Comparison of ENCODE assay signal across 18 cellular contexts in genomic region chr12:51579321-51579850, GRCh38. TPM values are rescaled to one million over a fixed set of nuclear protein-coding genes. Genes with fewer than 3 reads are reported as not detected.
A peak's percentile ranks its signal among the peaks of the same experiment; 100 is the strongest.
DNase-seq lines count a peak whose midpoint lies in the region; TF ChIP-seq lines count a peak whose summit lies in the region.
"Had no signal": no experiment of that assay in that cellular context is flagged by ENCODE, and none has a peak within 500 bp of the region (broad histone marks: within the 10 kb centered on the region; RNA-seq: fewer than 3 reads in every experiment).

No MANE protein-coding gene starts in this region.

- no peak overlapping the region for H3K4me2 ChIP-seq in MM.1S (ENCODE audit: low read depth, low read length)
- H3K4me2 ChIP-seq: BLaER1 treated with 17β-estradiol and CSF1 and Interleukin-3, amounts not matched to agents 10 nM and 100 nM had no signal

- H2AFZ ChIP-seq in MM.1S (ENCODE audit: low read length): peak overlapping the region; percentile 28; the same call in 1 of the 2 replicates

- in situ Hi-C loops in SK-MEL-5 (cut with HindIII; ENCODE audit: low pct_unique_long_range_greater_than_20kb, low sequenced_read_pairs): no loop called here
- in situ Hi-C loops in brain microvascular endothelial cell (cut with HindIII; ENCODE audit: low pct_ligation_motif_present, low sequenced_read_pairs): no loop called here
- in situ Hi-C loops in transverse colon (cut with MboI; ENCODE audit: low pct_ligation_motif_present in 1 of 4, low pct_unique_long_range_greater_than_20kb in 1 of 4, low sequenced_read_pairs in 3 of 4): no loop called here

- no peaks in the 10 kb centered on the region for H3K4me1 ChIP-seq in MM.1S (ENCODE audit: low read length)
- H3K4me1 ChIP-seq in transverse colon: no peaks in the 10 kb centered on the region
- H3K4me1 ChIP-seq: BLaER1 treated with 17β-estradiol and CSF1 and Interleukin-3, amounts not matched to agents 10 nM and 100 nM had no signal

- DNase-seq in activated CD4-positive, alpha-beta T cell treated with anti-CD3 and anti-CD28 coated beads, Interleukin-2, amount 10 ng/mL, durations not matched to agents 24 days and 14 days: peak; percentile 44
- DNase-seq in activated CD4-positive, alpha-beta T cell treated with anti-CD3 and anti-CD28 coated beads for 4 hours: no peak
- peak; percentile 69 for DNase-seq in HT1080 (ENCODE audit: low read depth)
- DNase-seq in MM.1S: no peak
- peak; percentile 55 for DNase-seq in SK-MEL-5 (ENCODE audit: low read depth, low spot score)
- DNase-seq in brain microvascular endothelial cell: no peak
- no peak for DNase-seq in transverse colon
- DNase-seq in activated gamma-delta T cell treated with Interleukin-2 at 50 U/mL for 16 hours: no peak
- DNase-seq: CD8-positive, alpha-beta T cell; DMS 273 treated with DMSO at 0.1 percent for 48 hours; DMS53; GDM1; GOT3; H7; HFFc6 had no signal

- no peaks in the 10 kb centered on the region for H3K9me2 ChIP-seq in MM.1S (replicated peaks; ENCODE audit: insufficient read depth, low read length)

- H3K27ac ChIP-seq in MM.1S (ENCODE audit: low read length) (no peak overlapping the region), brain microvascular endothelial cell (no peak overlapping the region), transverse colon (no peak overlapping the region)
- H3K27ac ChIP-seq: 22Rv1; BLaER1 treated with 17β-estradiol and CSF1 and Interleukin-3, amounts not matched to agents 10 nM and 100 nM had no signal

- no peak overlapping the region for H3K9ac ChIP-seq in MM.1S (ENCODE audit: low read length)
- H3K9ac ChIP-seq: BLaER1 treated with 17β-estradiol and CSF1 and Interleukin-3, amounts not matched to agents 10 nM and 100 nM had no signal

- H3K4me3 ChIP-seq in MM.1S (ENCODE audit: low read length) (no peak overlapping the region), brain microvascular endothelial cell (ENCODE audit: low read depth, low read length) (no peak overlapping the region), transverse colon (no peak overlapping the region)
- H3K4me3 ChIP-seq: BLaER1 treated with 17β-estradiol and CSF1 and Interleukin-3, amounts not matched to agents 10 nM and 100 nM had no signal

- TF ChIP-seq POLR2A in transverse colon (IDR thresholded peaks at IDR 0.05): no peak

- no peaks in the 10 kb centered on the region for H4K20me1 ChIP-seq in MM.1S (ENCODE audit: insufficient read depth, low read length)
- H4K20me1 ChIP-seq: BLaER1 treated with 17β-estradiol and CSF1 and Interleukin-3, amounts not matched to agents 10 nM and 100 nM had no signal

- H3K4me3 Mint-ChIP-seq in activated CD4-positive, alpha-beta T cell treated with anti-CD3 and anti-CD28 coated beads, Interleukin-2, amount 10 ng/mL, durations not matched to agents 24 days and 14 days: no peak overlapping the region
- H3K4me3 Mint-ChIP-seq: B cell; CD8-positive, alpha-beta T cell; HFFc6 had no signal

- H3K4me1 Mint-ChIP-seq in activated CD4-positive, alpha-beta T cell treated with anti-CD3 and anti-CD28 coated beads, Interleukin-2, amount 10 ng/mL, durations not matched to agents 24 days and 14 days: no peaks in the 10 kb centered on the region
- H3K4me1 Mint-ChIP-seq: B cell had no signal

- H3K9me3 ChIP-seq in MM.1S (replicated peaks; ENCODE audit: insufficient read depth, low read length) (no peaks in the 10 kb centered on the region), transverse colon (no peaks in the 10 kb centered on the region)

- TF ChIP-seq EP300 in transverse colon (IDR thresholded peaks at IDR 0.05; ENCODE audit: low read depth): no peak

- H3K27ac Mint-ChIP-seq in activated CD4-positive, alpha-beta T cell treated with anti-CD3 and anti-CD28 coated beads, Interleukin-2, amount 10 ng/mL, durations not matched to agents 24 days and 14 days: no peak overlapping the region
- H3K27ac Mint-ChIP-seq: B cell; CD8-positive, alpha-beta T cell; HFFc6 had no signal

- TF ChIP-seq CTCF in MM.1S (IDR thresholded peaks at IDR 0.05; ENCODE audit: low read length) (no peak), brain microvascular endothelial cell (IDR thresholded peaks at IDR 0.05; ENCODE audit: low read depth, low read length, missing control alignments) (no peak), transverse colon (IDR thresholded peaks at IDR 0.05) (no peak)

- H3K36me3 ChIP-seq in MM.1S (replicated peaks; ENCODE audit: insufficient read depth, low read length) (no peaks in the 10 kb centered on the region), brain microvascular endothelial cell (replicated peaks) (no peaks in the 10 kb centered on the region), transverse colon (no peaks in the 10 kb centered on the region)
- H3K36me3 ChIP-seq: BLaER1 treated with 17β-estradiol and CSF1 and Interleukin-3, amounts not matched to agents 10 nM and 100 nM had no signal

- H3K36me3 Mint-ChIP-seq in activated CD4-positive, alpha-beta T cell treated with anti-CD3 and anti-CD28 coated beads, Interleukin-2, amount 10 ng/mL, durations not matched to agents 24 days and 14 days (ENCODE audit: low read depth): no peaks in the 10 kb centered on the region
- H3K36me3 Mint-ChIP-seq: CD8-positive, alpha-beta T cell had no signal

- H3K9me3 Mint-ChIP-seq in activated CD4-positive, alpha-beta T cell treated with anti-CD3 and anti-CD28 coated beads, Interleukin-2, amount 10 ng/mL, durations not matched to agents 24 days and 14 days: peaks cover 9% of the 10 kb centered on the region

- H3K27me3 ChIP-seq in MM.1S (replicated peaks; ENCODE audit: insufficient read depth, low read length) (no peaks in the 10 kb centered on the region), brain microvascular endothelial cell (replicated peaks) (no peaks in the 10 kb centered on the region), transverse colon (peaks cover 11% of the 10 kb centered on the region)
- H3K27me3 ChIP-seq: BLaER1 treated with 17β-estradiol and CSF1 and Interleukin-3, amounts not matched to agents 10 nM and 100 nM had no signal

- no peaks in the 10 kb centered on the region for H3F3A ChIP-seq in MM.1S (ENCODE audit: insufficient read depth, low read length)

- WGBS in transverse colon (ENCODE audit: low coverage in 1 of 2), 2 donors: 79 to 81% methylated on average over 4 to 6 of the region's 6 CpGs

- intact Hi-C loops in activated CD4-positive, alpha-beta T cell treated with anti-CD3 and anti-CD28 coated beads, Interleukin-2, amount 10 ng/mL, durations not matched to agents 24 days and 14 days (cut with micrococcal nuclease): no loop called here
- intact Hi-C loops in transverse colon (cut with DNase I; ENCODE audit: low total_unique reads): no loop called here

- peaks cover 13% of the 10 kb centered on the region for H3K27me3 Mint-ChIP-seq in activated CD4-positive, alpha-beta T cell treated with anti-CD3 and anti-CD28 coated beads, Interleukin-2, amount 10 ng/mL, durations not matched to agents 24 days and 14 days

- H3K79me2 ChIP-seq in MM.1S (ENCODE audit: low read length): no peaks in the 10 kb centered on the region

RNA-seq across cellular contexts. Expression of gene SCN8A, which starts 11.6 kb away (rescaled TPM):
- 0.12 and 0.38 TPM in 2 replicates for total RNA-seq in activated CD4-positive, alpha-beta T cell treated with anti-CD3 and anti-CD28 coated beads, Interleukin-2, amount 10 ng/mL, durations not matched to agents 24 days and 14 days
- 2.7 and 3.3 TPM in 2 replicates for total RNA-seq in HT1080 (2014; rRNA removed; shearing (Covaris generic))
- 1.4 and 1.5 TPM in 2 replicates for polyA plus RNA-seq in HT1080 (2015; cell fraction: cytosol; rRNA removed)
- 5.8 and 6.2 TPM in 2 replicates for polyA plus RNA-seq in HT1080 (2015; cell fraction: nucleus; rRNA removed)
- total RNA-seq in SK-MEL-5 (2014; rRNA removed; shearing (Covaris generic)): 1.0 and 1.1 TPM in 2 replicates
- polyA plus RNA-seq in SK-MEL-5 (2015; cell fraction: cytosol; rRNA removed): 0.46 and 1.9 TPM in 2 replicates
- polyA plus RNA-seq in SK-MEL-5 (2015; cell fraction: nucleus; rRNA removed): 7.3 and 10.1 TPM in 2 replicates
- total RNA-seq in transverse colon: 1 to 10 TPM in 3 of 4 donors, under 1 TPM in 1; 0.37 to 6.8 (median 3.2) TPM

Comparison
In these comparisons a context has a peak if more than half of its experiments do, and no peak if none do; other contexts are left out.
1. DNase-seq: peak in activated CD4-positive, alpha-beta T cell treated with anti-CD3 and anti-CD28 coated beads, Interleukin-2, amount 10 ng/mL, durations not matched to agents 24 days and 14 days (single experiment), HT1080 (single experiment) and SK-MEL-5 (single experiment); none in activated CD4-positive, alpha-beta T cell treated with anti-CD3 and anti-CD28 coated beads for 4 hours (0 of 2), MM.1S (single experiment), brain microvascular endothelial cell (single experiment), transverse colon (single experiment) and activated gamma-delta T cell treated with Interleukin-2 at 50 U/mL for 16 hours (single experiment).